20 cellular contexts compared by ENCODE assay signal in the genomic region with DNA sequence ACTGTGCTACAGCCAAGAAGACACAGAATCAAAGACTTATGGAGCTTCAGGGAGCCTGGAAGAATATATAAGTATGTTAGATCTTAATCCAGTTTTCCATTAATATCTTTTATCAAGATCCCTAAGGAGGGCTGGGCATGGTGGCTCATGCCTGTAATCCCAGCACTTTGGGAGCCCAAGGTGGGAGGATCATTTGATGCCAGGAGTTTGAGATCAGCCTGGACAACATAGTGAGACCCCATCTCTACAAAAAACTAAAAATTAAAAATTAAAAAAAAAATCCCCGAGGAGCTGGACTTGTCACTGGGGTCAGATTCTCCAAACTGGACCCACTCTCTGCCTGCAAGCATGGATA.
A peak's percentile ranks its signal among the peaks of the same experiment; 100 is the strongest.
DNase-seq lines count a peak whose midpoint lies in the region; ATAC-seq and TF ChIP-seq lines count a peak whose summit lies in the region.
"Had no signal": no experiment of that assay in that cellular context is flagged by ENCODE, and none has a peak within 500 bp of the region (broad histone marks: within the 10 kb centered on the region; RNA-seq: fewer than 3 reads in every experiment).

No MANE protein-coding gene starts in this region.

- H3K36me3 ChIP-seq in ACC112 (ENCODE audit: insufficient read depth, low read length), result no peaks in the 10 kb centered on the region
- no peaks in the 10 kb centered on the region for H3K36me3 ChIP-seq in Panc1 (ENCODE audit: control insufficient read depth, insufficient read depth, low read length)
- H3K36me3 ChIP-seq in suprapubic skin, result no peaks in the 10 kb centered on the region
- H3K36me3 ChIP-seq: cardiac muscle cell, esophagus muscularis mucosa, uterus had no signal

- no peak for TF ChIP-seq CTCF in Panc1 (IDR thresholded peaks at IDR 0.05)
- no peak for TF ChIP-seq CTCF in endothelial cell (IDR thresholded peaks at IDR 0.05; ENCODE audit: unreplicated experiment)
- no peak for TF ChIP-seq CTCF in progenitor cell of endocrine pancreas (IDR thresholded peaks at IDR 0.05; ENCODE audit: unreplicated experiment)
- TF ChIP-seq CTCF in suprapubic skin (IDR thresholded peaks at IDR 0.05), result no peak

- peaks cover 13% of the 10 kb centered on the region for H3K27me3 Mint-ChIP-seq in endothelial cell (ENCODE audit: unreplicated experiment)
- peaks cover 5% of the 10 kb centered on the region for H3K27me3 Mint-ChIP-seq in progenitor cell of endocrine pancreas

- no peak for ATAC-seq in Panc1
- ATAC-seq in HG03439 (IDR thresholded peaks at IDR 0.05; ENCODE audit: unreplicated experiment), result no peak
- no peak for ATAC-seq in GM19452 (IDR thresholded peaks at IDR 0.05; ENCODE audit: unreplicated experiment)
- ATAC-seq: stimulated activated naive CD8-positive, alpha-beta T cell treated with anti-CD3 and anti-CD28 coated beads, Interleukin-15, amount 100 ng/mL, for 72 hours had no signal

- no peak for TF ChIP-seq EP300 in suprapubic skin (IDR thresholded peaks at IDR 0.05)

- no peak for TF ChIP-seq POLR2A in suprapubic skin (IDR thresholded peaks at IDR 0.05)

- no peaks in the 10 kb centered on the region for H3K79me2 ChIP-seq in ACC112 (ENCODE audit: control insufficient read depth, insufficient read depth, low read length, unreplicated experiment)

- intact Hi-C loops in Panc1 (cut with micrococcal nuclease; ENCODE audit: unreplicated experiment), result no loop called here

- H3K4me1 ChIP-seq in ACC112 (ENCODE audit: control insufficient read depth, insufficient read depth, low read length, unreplicated experiment) (peaks cover 41% of the 10 kb centered on the region), Panc1 (ENCODE audit: control insufficient read depth, insufficient read depth, low read length) (peaks cover 32% of the 10 kb centered on the region), suprapubic skin (peaks cover 10% of the 10 kb centered on the region)

- DNase-seq in Panc1 (ENCODE audit: low read depth, low spot score) (no peak), endothelial cell (ENCODE audit: low spot score) (no peak), progenitor cell of endocrine pancreas (ENCODE audit: low spot score, unreplicated experiment) (no peak), inferior parietal cortex (ENCODE audit: extremely low spot score) (no peak), suprapubic skin (ENCODE audit: low spot score in 2 of 2) (no peak)
- DNase-seq: activated CD4-positive, alpha-beta T cell treated with anti-CD3 and anti-CD28 coated beads for 4 hours; activated naive CD8-positive, alpha-beta T cell treated with anti-CD3 and anti-CD28 coated beads, Interleukin-2, amount 50 U/mL, for 24 hours; CD4-positive, alpha-beta memory T cell; NCI-H446 treated with DMSO at 0.1 percent for 48 hours; NK-92 treated with Interleukin-12 subunit alpha and Interleukin-12 subunit beta, amount 100 ng/mL, for 24 hours; stimulated activated CD4-positive, alpha-beta T cell treated with anti-CD3 and anti-CD28 coated beads, Interleukin-1b, Interleukin-23, amount 100 ng/mL, for 48 hours; stimulated activated naive CD8-positive, alpha-beta T cell treated with anti-CD3 and anti-CD28 coated beads, Interleukin-15, amount 100 ng/mL, for 72 hours; SW 1271 had no signal

- POLR2A ChIA-PET in Panc1 (lab: Charles Lee), result no interaction called here

- CTCF ChIA-PET in Panc1 (lab: Charles Lee), result no interaction called here

- H3K4me1 Mint-ChIP-seq in endothelial cell (ENCODE audit: unreplicated experiment) (peaks cover 73% of the 10 kb centered on the region), progenitor cell of endocrine pancreas (ENCODE audit: low read depth) (peaks cover 6% of the 10 kb centered on the region)
- H3K4me1 Mint-ChIP-seq: activated naive CD8-positive, alpha-beta T cell treated with anti-CD3 and anti-CD28 coated beads, Interleukin-2, amount 50 U/mL, for 24 hours had no signal

- H2AFZ ChIP-seq in ACC112 (ENCODE audit: low read length, unreplicated experiment), result peak overlapping the region; percentile 70

- in situ Hi-C loops in Panc1 (cut with HindIII; ENCODE audit: low pct_unique_long_range_greater_than_20kb, low sequenced_read_pairs), result no loop called here

- H3K27me3 ChIP-seq in ACC112 (ENCODE audit: insufficient read depth, low read length) (no peaks in the 10 kb centered on the region), Panc1 (ENCODE audit: control insufficient read depth, insufficient read depth, low read length) (no peaks in the 10 kb centered on the region), suprapubic skin (no peaks in the 10 kb centered on the region)
- H3K27me3 ChIP-seq: cardiac muscle cell, esophagus muscularis mucosa, uterus had no signal

- H3K27ac ChIP-seq in ACC112 (ENCODE audit: low read depth, low read length) (no peak overlapping the region), Panc1 (ENCODE audit: low read length) (peak overlapping the region; percentile 57; the same call in 1 of the 2 replicates), suprapubic skin (no peak overlapping the region)
- H3K27ac ChIP-seq: cardiac muscle cell, KMS-11 had no signal

- H3K36me3 Mint-ChIP-seq in endothelial cell (ENCODE audit: low read depth, unreplicated experiment), result no peaks in the 10 kb centered on the region
- no peaks in the 10 kb centered on the region for H3K36me3 Mint-ChIP-seq in progenitor cell of endocrine pancreas (ENCODE audit: insufficient read depth)
- H3K36me3 Mint-ChIP-seq: CD4-positive, alpha-beta memory T cell had no signal

- no TSS peak for BruUV-seq in Panc1 (replicated peaks; lab: Mats Ljungman, UMichigan)

- H3K9me3 ChIP-seq in Panc1 (ENCODE audit: control insufficient read depth, insufficient read depth, low read depth, low read length) (no peaks in the 10 kb centered on the region), suprapubic skin (no peaks in the 10 kb centered on the region)
- H3K9me3 ChIP-seq: esophagus muscularis mucosa, uterus had no signal

- WGBS in suprapubic skin, result 86% methylated on average over 1 of the region's 1 CpG

- H3K27ac Mint-ChIP-seq in endothelial cell (ENCODE audit: unreplicated experiment) (peak overlapping the region; percentile 99), progenitor cell of endocrine pancreas (peak overlapping the region; percentile 91)
- H3K27ac Mint-ChIP-seq: activated naive CD8-positive, alpha-beta T cell treated with anti-CD3 and anti-CD28 coated beads, Interleukin-2, amount 50 U/mL, for 24 hours; CD4-positive, alpha-beta memory T cell had no signal

- H3K4me3 Mint-ChIP-seq in endothelial cell (ENCODE audit: unreplicated experiment) (peak overlapping the region; percentile 65), progenitor cell of endocrine pancreas (ENCODE audit: low read depth) (no peak overlapping the region)
- H3K4me3 Mint-ChIP-seq: activated naive CD8-positive, alpha-beta T cell treated with anti-CD3 and anti-CD28 coated beads, Interleukin-2, amount 50 U/mL, for 24 hours; CD4-positive, alpha-beta memory T cell; stimulated activated naive CD8-positive, alpha-beta T cell treated with anti-CD3 and anti-CD28 coated beads, Interleukin-15, amount 100 ng/mL, for 72 hours had no signal

- H3K9me3 Mint-ChIP-seq in endothelial cell (ENCODE audit: unreplicated experiment) (no peaks in the 10 kb centered on the region), progenitor cell of endocrine pancreas (ENCODE audit: low read depth) (no peaks in the 10 kb centered on the region)
- H3K9me3 Mint-ChIP-seq: activated naive CD8-positive, alpha-beta T cell treated with anti-CD3 and anti-CD28 coated beads, Interleukin-2, amount 50 U/mL, for 24 hours; stimulated activated naive CD8-positive, alpha-beta T cell treated with anti-CD3 and anti-CD28 coated beads, Interleukin-15, amount 100 ng/mL, for 72 hours had no signal

- H3K4me3 ChIP-seq in ACC112 (ENCODE audit: low read depth, low read length) (no peak overlapping the region), Panc1 (ENCODE audit: low read depth in 2 of 2, low read length in 2 of 2) (no peak overlapping the region), suprapubic skin (no peak overlapping the region)
- H3K4me3 ChIP-seq: cardiac muscle cell, esophagus muscularis mucosa, uterus had no signal
